In genomic region chr12:104313568-104314241, GRCh38 we compare ENCODE assay signal across 32 cellular contexts. TPM values are rescaled to one million over a fixed set of nuclear protein-coding genes. Genes with fewer than 3 reads are reported as not detected.
DNase-seq lines count a peak whose midpoint lies in the region; ATAC-seq, FAIRE-seq and TF ChIP-seq lines count a peak whose summit lies in the region.
"Had no signal": no experiment of that assay in that cellular context is flagged by ENCODE, and none has a peak within 500 bp of the region (broad histone marks: within the 10 kb centered on the region; RNA-seq: fewer than 3 reads in every experiment).

No MANE protein-coding gene starts in this region.

- H3K4me2 ChIP-seq in PC-3 (ENCODE audit: low read length) (no peak overlapping the region), trophoblast cell (ENCODE audit: low read length) (no peak overlapping the region)
- H3K4me2 ChIP-seq: KMS-11, SK-N-SH had no signal

- peaks cover 28% of the 10 kb centered on the region for H3F3A ChIP-seq in PC-3 (ENCODE audit: low read length, unreplicated experiment)

- no peaks in the 10 kb centered on the region for H3K9me3 Mint-ChIP-seq in stimulated activated naive CD8-positive, alpha-beta T cell treated with anti-CD3 and anti-CD28 coated beads, Interleukin-15, amount 100 ng/mL, for 72 hours
- no peaks in the 10 kb centered on the region for H3K9me3 Mint-ChIP-seq in endothelial cell (ENCODE audit: unreplicated experiment)
- H3K9me3 Mint-ChIP-seq in CD8-positive, alpha-beta memory T cell: no peaks in the 10 kb centered on the region
- H3K9me3 Mint-ChIP-seq: CD4-positive, CD25-positive, alpha-beta regulatory T cell; H9; nephron progenitor cell; T-helper 1 cell treated with Interleukin-12 subunit alpha and Interleukin-12 subunit beta and Interleukin-4 antibody, amounts not matched to agents 30 μg/mL and 1 μg/mL, for 36 hours had no signal

- H4K12ac ChIP-seq in trophoblast cell (ENCODE audit: low read depth, low read length): no peak overlapping the region

- H3K79me2 ChIP-seq in PC-3 (ENCODE audit: low read length) (peaks cover 91% of the 10 kb centered on the region), trophoblast cell (ENCODE audit: control insufficient read depth, insufficient read depth, low read length, poor library complexity) (no peaks in the 10 kb centered on the region)

- H4K91ac ChIP-seq in trophoblast cell (ENCODE audit: low read depth, low read length): no peak overlapping the region

- no peak overlapping the region for H2BK5ac ChIP-seq in trophoblast cell (ENCODE audit: low read depth, low read length, poor library complexity)

- no peak overlapping the region for H2BK120ac ChIP-seq in trophoblast cell (ENCODE audit: insufficient read depth, low read length, poor library complexity)

- H3K9ac ChIP-seq in PC-3 (ENCODE audit: low read length): no peak overlapping the region
- H3K9ac ChIP-seq in trophoblast cell (ENCODE audit: low read length): no peak overlapping the region
- H3K9ac ChIP-seq: KMS-11, SK-N-SH had no signal

- no peak overlapping the region for H3K18ac ChIP-seq in trophoblast cell (ENCODE audit: low read length)

- H4K20me1 ChIP-seq in PC-3 (ENCODE audit: low read length): peaks cover 80% of the 10 kb centered on the region

- no peak overlapping the region for H3K4ac ChIP-seq in trophoblast cell (ENCODE audit: low read depth, low read length)

- peaks cover 12% of the 10 kb centered on the region for H3K4me1 Mint-ChIP-seq in stimulated activated naive CD8-positive, alpha-beta T cell treated with anti-CD3 and anti-CD28 coated beads, Interleukin-15, amount 100 ng/mL, for 72 hours
- H3K4me1 Mint-ChIP-seq in endothelial cell (ENCODE audit: unreplicated experiment): no peaks in the 10 kb centered on the region
- H3K4me1 Mint-ChIP-seq in CD8-positive, alpha-beta memory T cell: peaks cover 10 to 13% (median 10%) of the 10 kb centered on the region in 3 donors
- H3K4me1 Mint-ChIP-seq: nephron progenitor cell had no signal

- CTCF ChIA-PET in PC-3 (lab: Charles Lee): no interaction called here
- CTCF ChIA-PET in CD8-positive, alpha-beta memory T cell (lab: Charles Lee): interaction anchor here (0.7 to 1.2 kb wide), 3 partner anchors 11 to 98 kb away, joined by 3 read pairs; partner anchors contain the start of gene TXNRD1

- intact Hi-C loops in PC-3 (cut with micrococcal nuclease): no loop called here

- H3K14ac ChIP-seq in trophoblast cell (ENCODE audit: low read length): no peak overlapping the region

- H3K27ac Mint-ChIP-seq in stimulated activated naive CD8-positive, alpha-beta T cell treated with anti-CD3 and anti-CD28 coated beads, Interleukin-15, amount 100 ng/mL, for 72 hours: peak overlapping the region in 1 of 2 donors; percentile 47
- H3K27ac Mint-ChIP-seq in endothelial cell (ENCODE audit: unreplicated experiment): no peak overlapping the region
- peak overlapping the region in 2 of 8 donors; percentile 2 to 14 for H3K27ac Mint-ChIP-seq in CD8-positive, alpha-beta memory T cell
- H3K27ac Mint-ChIP-seq: activated naive CD8-positive, alpha-beta T cell; H9; nephron progenitor cell; T-helper 1 cell treated with Interleukin-12 subunit alpha and Interleukin-12 subunit beta and Interleukin-4 antibody, amounts not matched to agents 30 μg/mL and 1 μg/mL, for 36 hours had no signal

- H3K36me3 Mint-ChIP-seq in endothelial cell (ENCODE audit: low read depth, unreplicated experiment): peaks cover 31% of the 10 kb centered on the region
- peaks cover 11 to 79% (median 27%) of the 10 kb centered on the region in 3 donors for H3K36me3 Mint-ChIP-seq in CD8-positive, alpha-beta memory T cell

- no peak for TF ChIP-seq CTCF in PC-3 (conservative IDR thresholded peaks at IDR 0.05; ENCODE audit: low read depth, low read length)
- TF ChIP-seq CTCF in endothelial cell (IDR thresholded peaks at IDR 0.05; ENCODE audit: unreplicated experiment): no peak
- no peak for TF ChIP-seq CTCF in D721Med (IDR thresholded peaks at IDR 0.05; ENCODE audit: insufficient read depth, missing control alignments)

- H3K27ac ChIP-seq in PC-3 (ENCODE audit: low read length) (no peak overlapping the region), trophoblast cell (ENCODE audit: low read depth, low read length) (no peak overlapping the region)
- H3K27ac ChIP-seq in CD8-positive, alpha-beta memory T cell (ENCODE audit: low read depth, low read length): no peak overlapping the region
- H3K27ac ChIP-seq: colonic mucosa, foreskin keratinocyte, heart right ventricle, KMS-11, lower lobe of right lung, pancreas, spleen, upper lobe of right lung had no signal

- no peak overlapping the region for H3K23ac ChIP-seq in trophoblast cell (ENCODE audit: low read length)

- H3K9me3 ChIP-seq in PC-3 (ENCODE audit: low read length): no peaks in the 10 kb centered on the region
- no peaks in the 10 kb centered on the region for H3K9me3 ChIP-seq in CD8-positive, alpha-beta memory T cell (ENCODE audit: low read length)
- no peaks in the 10 kb centered on the region for H3K9me3 ChIP-seq in trophoblast cell (ENCODE audit: insufficient read depth, low read depth, low read length)
- H3K9me3 ChIP-seq: colonic mucosa, heart right ventricle, lower lobe of right lung, mucosa of descending colon, pancreas, SK-N-SH, spleen, upper lobe of right lung had no signal

- 100% methylated on average over 2 of the region's 4 CpGs for WGBS in trophoblast cell (ENCODE audit: extremely low coverage, insufficient coverage, insufficient read length)

- no peaks in the 10 kb centered on the region for H3K79me1 ChIP-seq in trophoblast cell (ENCODE audit: low read length)

- no peak overlapping the region for H4K8ac ChIP-seq in trophoblast cell (ENCODE audit: low read depth, low read length)

- no peak overlapping the region for H3K4me3 Mint-ChIP-seq in stimulated activated naive CD8-positive, alpha-beta T cell treated with anti-CD3 and anti-CD28 coated beads, Interleukin-15, amount 100 ng/mL, for 72 hours
- peak overlapping the region; percentile 7 for H3K4me3 Mint-ChIP-seq in endothelial cell (ENCODE audit: unreplicated experiment)
- no peak overlapping the region for H3K4me3 Mint-ChIP-seq in CD8-positive, alpha-beta memory T cell
- H3K4me3 Mint-ChIP-seq: activated naive CD8-positive, alpha-beta T cell; CD4-positive, CD25-positive, alpha-beta regulatory T cell; H9; nephron progenitor cell; T-helper 1 cell treated with Interleukin-12 subunit alpha and Interleukin-12 subunit beta and Interleukin-4 antibody, amounts not matched to agents 30 μg/mL and 1 μg/mL, for 36 hours had no signal

- no peaks in the 10 kb centered on the region for H3K4me1 ChIP-seq in PC-3 (ENCODE audit: insufficient read depth, low read length)
- H3K4me1 ChIP-seq in CD8-positive, alpha-beta memory T cell (ENCODE audit: insufficient read depth, low read length): no peaks in the 10 kb centered on the region
- H3K4me1 ChIP-seq in trophoblast cell (ENCODE audit: control insufficient read depth in 1 of 2, insufficient read depth in 2 of 2, low read length in 2 of 2): no peaks in the 10 kb centered on the region
- H3K4me1 ChIP-seq: colonic mucosa, foreskin keratinocyte, upper lobe of right lung had no signal

- H2BK12ac ChIP-seq in trophoblast cell (ENCODE audit: low read length): no peak overlapping the region

- no peak overlapping the region for H2AFZ ChIP-seq in PC-3 (ENCODE audit: low read length)
- no peak overlapping the region for H2AFZ ChIP-seq in trophoblast cell (ENCODE audit: insufficient read depth, low read length, poor library complexity)

- H3K36me3 ChIP-seq in PC-3 (ENCODE audit: low read depth, low read length): peaks cover 86% of the 10 kb centered on the region
- H3K36me3 ChIP-seq in CD8-positive, alpha-beta memory T cell (ENCODE audit: insufficient read depth, low read length): peaks cover 19% of the 10 kb centered on the region
- peaks cover 16 to 25% of the 10 kb centered on the region in 2 experiments for H3K36me3 ChIP-seq in trophoblast cell (ENCODE audit: control insufficient read depth in 1 of 2, insufficient read depth in 2 of 2, low read length in 2 of 2)

- H3K27me3 Mint-ChIP-seq in stimulated activated naive CD8-positive, alpha-beta T cell treated with anti-CD3 and anti-CD28 coated beads, Interleukin-15, amount 100 ng/mL, for 72 hours: no peaks in the 10 kb centered on the region
- H3K27me3 Mint-ChIP-seq in endothelial cell (ENCODE audit: unreplicated experiment): no peaks in the 10 kb centered on the region
- H3K27me3 Mint-ChIP-seq in CD8-positive, alpha-beta memory T cell: no peaks in the 10 kb centered on the region
- H3K27me3 Mint-ChIP-seq: activated naive CD8-positive, alpha-beta T cell; CD4-positive, CD25-positive, alpha-beta regulatory T cell had no signal

- TSS peak; percentile 9 for BruUV-seq in PC-3 (replicated peaks; lab: Mats Ljungman, UMichigan)

- DNase-seq in stimulated activated naive CD8-positive, alpha-beta T cell treated with anti-CD3 and anti-CD28 coated beads, Interleukin-15, Interleukin-2, amounts not matched to agents 100 U/mL and 50 U/mL, for 24 hours: no peak
- DNase-seq in stimulated activated naive CD8-positive, alpha-beta T cell treated with anti-CD3 and anti-CD28 coated beads, Interleukin-15, amount 100 ng/mL, for 72 hours: no peak
- DNase-seq in PC-3 (no peak), endothelial cell (ENCODE audit: low spot score) (no peak), D721Med (ENCODE audit: insufficient read length, low spot score) (no peak), trophoblast cell (no peak)
- DNase-seq in CD8-positive, alpha-beta memory T cell: no peak
- DNase-seq: activated effector memory CD4-positive, alpha-beta T cell treated with Interleukin-2 at 50 U/mL for 16 hours; anterior cingulate cortex; CD4-positive, CD25-positive, alpha-beta regulatory T cell; colonic mucosa; DMS 273 treated with DMSO at 0.1 percent for 48 hours; effector memory CD4-positive, alpha-beta T cell; H9; heart right ventricle; kidney glomerular epithelial cell; lower lobe of right lung; mucosa of descending colon; NCI-H1436 treated with DMSO at 0.1 percent for 48 hours; NCI-H446 treated with DMSO at 0.1 percent for 48 hours; NCI-H82; nephron progenitor cell; pancreas; SK-N-SH; spleen; stimulated activated CD4-positive, alpha-beta T cell treated with anti-CD3 and anti-CD28 coated beads, Interleukin-2, amount 100 ng/mL, for 48 hours; upper lobe of right lung had no signal

- no peak overlapping the region for H2AK5ac ChIP-seq in trophoblast cell (ENCODE audit: low read length)

- no peaks in the 10 kb centered on the region for H3K9me2 ChIP-seq in PC-3 (replicated peaks; ENCODE audit: low read length)
- H3K9me2 ChIP-seq: SK-N-SH had no signal

- no peak overlapping the region for H3K4me3 ChIP-seq in PC-3 (ENCODE audit: low read length)
- no peak overlapping the region for H3K4me3 ChIP-seq in CD8-positive, alpha-beta memory T cell (ENCODE audit: low read length)
- H3K4me3 ChIP-seq in trophoblast cell (ENCODE audit: low read depth, low read length): no peak overlapping the region
- H3K4me3 ChIP-seq: colonic mucosa, heart right ventricle, lower lobe of right lung, mucosa of descending colon, pancreas, spleen, upper lobe of right lung had no signal

- no peaks in the 10 kb centered on the region for H3K27me3 ChIP-seq in PC-3 (ENCODE audit: low read length)
- no peaks in the 10 kb centered on the region for H3K27me3 ChIP-seq in CD8-positive, alpha-beta memory T cell (ENCODE audit: insufficient read depth, low read length, poor library complexity, severe bottlenecking)
- H3K27me3 ChIP-seq in trophoblast cell (ENCODE audit: insufficient read depth, low read length): no peaks in the 10 kb centered on the region
- H3K27me3 ChIP-seq: colonic mucosa, foreskin keratinocyte, heart right ventricle, pancreas, spleen, upper lobe of right lung had no signal

- FAIRE-seq in D721Med (lab: Jason Lieb, UNC): no peak
- FAIRE-seq: HTR-8/SVneo, pancreas had no signal

- peak; percentile 36 for ATAC-seq in stimulated activated naive CD8-positive, alpha-beta T cell treated with anti-CD3 and anti-CD28 coated beads, Interleukin-15, Interleukin-2, amounts not matched to agents 100 U/mL and 50 U/mL, for 24 hours
- no peak for ATAC-seq in stimulated activated naive CD8-positive, alpha-beta T cell treated with anti-CD3 and anti-CD28 coated beads, Interleukin-15, amount 100 ng/mL, for 72 hours
- ATAC-seq in PC-3: no peak
- ATAC-seq: heart right ventricle, lower lobe of right lung, pancreas had no signal

- POLR2A ChIA-PET in PC-3 (lab: Charles Lee; ENCODE audit: unreplicated experiment): no interaction called here
- POLR2A ChIA-PET in CD8-positive, alpha-beta memory T cell (lab: Charles Lee): interaction anchor here (0.7 kb wide), 3 partner anchors 34 to 359 kb away, joined by 3 to 6 read pairs (median 4); no protein-coding TSS in a partner anchor

RNA-seq across cellular contexts. Expression of gene EID3, which starts 10.2 kb away (rescaled TPM):
- total RNA-seq in PC-3 (2014; rRNA removed) (9.8 and 12.0 TPM in 2 replicates), endothelial cell (ENCODE audit: unreplicated experiment) (2.2 TPM)
- 1 to 10 TPM; 7.7 to 8.3 TPM for total RNA-seq in CD8-positive, alpha-beta memory T cell
- 13.5 TPM for polyA plus RNA-seq in CD8-positive, alpha-beta memory T cell
- polyA plus RNA-seq in trophoblast cell (2013): 0.67 and 0.78 TPM in 2 replicates
